ENCODE assay signal across 24 cellular contexts in the genomic region with DNA sequence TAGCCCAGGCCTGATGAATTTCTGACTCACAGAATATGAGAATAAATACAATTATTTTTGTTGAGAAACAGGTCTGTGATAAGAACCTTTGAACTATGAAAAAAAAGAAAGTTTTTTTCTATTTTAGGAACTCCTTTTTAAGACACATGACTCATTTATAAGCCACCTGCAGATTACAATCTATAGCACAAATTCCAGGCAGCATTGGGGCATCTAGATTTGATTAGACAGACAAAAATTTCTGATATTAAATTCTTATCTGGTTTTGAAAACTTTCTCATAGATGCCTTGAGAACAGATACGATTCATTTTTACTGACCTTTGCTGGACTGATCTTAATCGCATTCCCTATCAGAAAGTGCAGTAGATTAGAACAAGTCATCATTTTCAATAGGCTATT.
"Had no signal": no experiment of that assay in that cellular context is flagged by ENCODE, and none has a peak within 500 bp of the region (broad histone marks: within the 10 kb centered on the region; RNA-seq: fewer than 3 reads in every experiment).

No MANE protein-coding gene starts in this region.

- H3K9me3 ChIP-seq: esophagus muscularis mucosa, gastroesophageal sphincter, heart left ventricle, left lung, lower lobe of right lung had no signal

- H3K27me3 ChIP-seq: esophagus muscularis mucosa, foreskin keratinocyte, gastroesophageal sphincter, hepatocyte, left lung had no signal

- H3K4me1 ChIP-seq: esophagus muscularis mucosa, foreskin keratinocyte, gastroesophageal sphincter, heart left ventricle, left lung, lower lobe of right lung had no signal

- H2AFZ ChIP-seq: hepatocyte had no signal

- FAIRE-seq: colon, endothelial cell of umbilical vein, frontal cortex, kidney had no signal

- H3K79me2 ChIP-seq: hepatocyte had no signal

- H3K27ac ChIP-seq: coronary artery, dorsolateral prefrontal cortex, esophagus muscularis mucosa, foreskin keratinocyte, gastroesophageal sphincter, heart left ventricle, hepatocyte, left lung, lower lobe of right lung had no signal

- H3K4me3 ChIP-seq: coronary artery, dorsolateral prefrontal cortex, esophagus muscularis mucosa, gastroesophageal sphincter, heart left ventricle, hepatocyte, left lung, lower lobe of right lung had no signal

- ATAC-seq: foreskin keratinocyte; gastroesophageal sphincter; heart left ventricle; left lung; left ventricle myocardium superior; lower lobe of right lung; naive thymus-derived CD4-positive, alpha-beta T cell had no signal

- DNase-seq: dermis blood vessel endothelial cell; dorsolateral prefrontal cortex; effector CD4-positive, alpha-beta T cell; effector memory CD4-positive, alpha-beta T cell; foreskin keratinocyte; heart left ventricle; hypothalamus; immature natural killer cell; islet precursor cell; kidney; kidney glomerular epithelial cell; left lung; left ventricle myocardium superior; lower lobe of right lung; mesenchymal stem cell; midbrain; naive thymus-derived CD4-positive, alpha-beta T cell had no signal

- H3K36me3 ChIP-seq: esophagus muscularis mucosa, gastroesophageal sphincter, heart left ventricle, left lung, lower lobe of right lung had no signal

- H3K4me2 ChIP-seq: hepatocyte had no signal
